In genomic region chr12:53223391-53224267, GRCh38 we compare ENCODE assay signal across 8 cellular contexts. TPM values are rescaled to one million over a fixed set of nuclear protein-coding genes. Genes with fewer than 3 reads are reported as not detected.
A peak's percentile ranks its signal among the peaks of the same experiment; 100 is the strongest.
DNase-seq lines count a peak whose midpoint lies in the region; ATAC-seq and TF ChIP-seq lines count a peak whose summit lies in the region.

No MANE protein-coding gene starts in this region.

- peak overlapping the region; percentile 89; the same call in 2 of the 3 replicates for H2BK15ac ChIP-seq in IMR-90 (ENCODE audit: low read depth, low read length)

- peak overlapping the region; percentile 95 for H3K14ac ChIP-seq in IMR-90 (replicated peaks; ENCODE audit: low read depth, low read length)

- H3K9me3 ChIP-seq in IMR-90 (ENCODE audit: control insufficient read depth, insufficient read depth, low read length) (no peaks in the 10 kb centered on the region), smooth muscle cell (replicated peaks; ENCODE audit: low read depth) (no peaks in the 10 kb centered on the region)

- DNase-seq in IMR-90 = peak; percentile 60
- no peak for DNase-seq in activated T-helper 2 cell treated with anti-CD3 and anti-CD28 coated beads, Interferon-gamma antibody, Interleukin-2, Interleukin-4, amounts not matched to agents 10 μg/mL and 5 μg/mL and 100 μg/mL, durations not matched to agents 14 hours and 24 hours and 36 hours (ENCODE audit: low spot score)
- DNase-seq in head of caudate nucleus = peak in 38 of 42 donors; percentile 43 to 87 (median 68)
- DNase-seq in smooth muscle cell (lab: John Stamatoyannopoulos, UW; ENCODE audit: unreplicated experiment) = peak; percentile 37
- no peak for DNase-seq in NCI-H226
- no peak for DNase-seq in SW 1271 (lab: John Stamatoyannopoulos, UW)
- DNase-seq in cerebellum (ENCODE audit: low spot score) = no peak
- no peak for DNase-seq in NCI-H2081 treated with DMSO at 0.1 percent for 48 hours (lab: John Stamatoyannopoulos, UW)

- H3K36me3 Mint-ChIP-seq in activated T-helper 2 cell treated with anti-CD3 and anti-CD28 coated beads, Interferon-gamma antibody, Interleukin-2, Interleukin-4, amounts not matched to agents 10 μg/mL and 5 μg/mL and 100 μg/mL, durations not matched to agents 14 hours and 24 hours and 36 hours (ENCODE audit: low read depth) = peaks cover 20% of the 10 kb centered on the region

- peak overlapping the region; percentile 47 for H3K27ac Mint-ChIP-seq in activated T-helper 2 cell treated with anti-CD3 and anti-CD28 coated beads, Interferon-gamma antibody, Interleukin-2, Interleukin-4, amounts not matched to agents 10 μg/mL and 5 μg/mL and 100 μg/mL, durations not matched to agents 14 hours and 24 hours and 36 hours

- peak overlapping the region; percentile 73 for H3K18ac ChIP-seq in IMR-90 (ENCODE audit: low read depth, low read length)

- no TSS peak for BruUV-seq in IMR-90 (replicated peaks; lab: Mats Ljungman, UMichigan)

- POLR2A ChIA-PET in IMR-90 (lab: Charles Lee; ENCODE audit: unreplicated experiment) = interaction anchor here (0.6 to 0.9 kb wide), 2 partner anchors 8 to 75 kb away, joined by 3 read pairs; no protein-coding TSS in a partner anchor

- TF ChIP-seq POLR2A in IMR-90 (IDR thresholded peaks at IDR 0.05; ENCODE audit: low read depth, low read length) = no peak

- peak overlapping the region; percentile 93 for H3K27ac ChIP-seq in IMR-90 (ENCODE audit: insufficient read depth, low read length)
- peak overlapping the region; percentile 97 for H3K27ac ChIP-seq in smooth muscle cell (ENCODE audit: low read depth)

- intact Hi-C loops in IMR-90 (cut with micrococcal nuclease) (loop anchor here (1.0 kb wide), 1 partner anchor 8 kb away; no protein-coding TSS in a partner anchor), head of caudate nucleus (cut with DNase I) (no loop called here)
- intact Hi-C loops in activated T-helper 2 cell treated with anti-CD3 and anti-CD28 coated beads, Interferon-gamma antibody, Interleukin-2, Interleukin-4, amounts not matched to agents 10 μg/mL and 5 μg/mL and 100 μg/mL, durations not matched to agents 14 hours and 24 hours and 36 hours (cut with micrococcal nuclease) = loop anchor here (2.0 kb wide), 1 partner anchor 13 kb away; no protein-coding TSS in a partner anchor

- H3K4me2 ChIP-seq in IMR-90 (ENCODE audit: low read depth, low read length) = peak overlapping the region; percentile 63
- peak overlapping the region; percentile 88 for H3K4me2 ChIP-seq in smooth muscle cell

- in situ Hi-C loops in IMR-90 (cut with MboI; ENCODE audit: low sequenced_read_pairs) = no loop called here

- peak overlapping the region; percentile 92 for H4K5ac ChIP-seq in IMR-90 (ENCODE audit: low read depth, low read length)

- TF ChIP-seq RAD21 in IMR-90 (IDR thresholded peaks at IDR 0.05; ENCODE audit: low read length) = no peak

- peaks cover 4% of the 10 kb centered on the region; the same call in 1 of the 2 replicates for H3K36me3 ChIP-seq in IMR-90 (ENCODE audit: control insufficient read depth, insufficient read depth, low read length)
- H3K36me3 ChIP-seq in smooth muscle cell (ENCODE audit: low read depth) = no peaks in the 10 kb centered on the region

- H4K91ac ChIP-seq in IMR-90 (ENCODE audit: insufficient read depth, low read depth, low read length) = peak overlapping the region; percentile 88

- H2BK5ac ChIP-seq in IMR-90 (ENCODE audit: low read depth, low read length, poor library complexity, severe bottlenecking) = peak overlapping the region; percentile 98

- peak overlapping the region; percentile 95 for H3K23ac ChIP-seq in IMR-90 (ENCODE audit: low read depth, low read length)

- peak overlapping the region; percentile 77 for H3K56ac ChIP-seq in IMR-90 (ENCODE audit: extremely low read depth, insufficient read depth, low read length)

- WGBS in IMR-90 (ENCODE audit: extremely low coverage in 2 of 2, insufficient read length in 1 of 2), 2 experiments = no CpG with 5 or more reads among the region's 21 CpGs
- 37% methylated on average over 10 of the region's 21 CpGs for WGBS in smooth muscle cell (ENCODE audit: low lambda C conversion rate)

- TF ChIP-seq CTCF in IMR-90 (conservative IDR thresholded peaks at IDR 0.05; ENCODE audit: low read depth, low read length) (no peak), smooth muscle cell (IDR thresholded peaks at IDR 0.05; ENCODE audit: borderline replicate concordance, insufficient read depth, poor library complexity, severe bottlenecking) (no peak)

- H4K8ac ChIP-seq in IMR-90 (ENCODE audit: low read depth in 2 of 2, low read length in 2 of 2) = peak overlapping the region; percentile 73 to 98

- H3K9ac ChIP-seq in IMR-90 (ENCODE audit: low read depth, low read length) (peak overlapping the region; percentile 90), smooth muscle cell (ENCODE audit: low read depth) (no peak overlapping the region)

- peak overlapping the region; percentile 90 for H2BK120ac ChIP-seq in IMR-90 (ENCODE audit: low read depth, low read length)

- H2AK5ac ChIP-seq in IMR-90 (ENCODE audit: low read depth, low read length) = peak overlapping the region; percentile 92

- ATAC-seq in IMR-90 (ENCODE audit: low read depth) = no peak

- no peak overlapping the region for H3K4me3 ChIP-seq in IMR-90 (ENCODE audit: insufficient read depth, low read depth, low read length)
- peak overlapping the region; percentile 15 for H3K4me3 ChIP-seq in smooth muscle cell

- no peaks in the 10 kb centered on the region for H3K79me2 ChIP-seq in smooth muscle cell (ENCODE audit: low read depth)

- H4K20me1 ChIP-seq in IMR-90 (ENCODE audit: insufficient read depth, low read length) = peaks cover 4% of the 10 kb centered on the region
- peaks cover 2% of the 10 kb centered on the region for H4K20me1 ChIP-seq in smooth muscle cell (ENCODE audit: low read depth)

- H3K4ac ChIP-seq in IMR-90 (ENCODE audit: low read depth, low read length) = peak overlapping the region; percentile 98

- CTCF ChIA-PET in IMR-90 (lab: Yijun Ruan, JAX) = no interaction called here

- peaks cover 51% of the 10 kb centered on the region for H3K4me1 Mint-ChIP-seq in activated T-helper 2 cell treated with anti-CD3 and anti-CD28 coated beads, Interferon-gamma antibody, Interleukin-2, Interleukin-4, amounts not matched to agents 10 μg/mL and 5 μg/mL and 100 μg/mL, durations not matched to agents 14 hours and 24 hours and 36 hours (ENCODE audit: low read depth)

- peak overlapping the region; percentile 80 for H2AFZ ChIP-seq in IMR-90 (replicated peaks; ENCODE audit: low read length, poor library complexity)
- H2AFZ ChIP-seq in smooth muscle cell (ENCODE audit: low read depth) = no peak overlapping the region

- H3K27me3 Mint-ChIP-seq in activated T-helper 2 cell treated with anti-CD3 and anti-CD28 coated beads, Interferon-gamma antibody, Interleukin-2, Interleukin-4, amounts not matched to agents 10 μg/mL and 5 μg/mL and 100 μg/mL, durations not matched to agents 14 hours and 24 hours and 36 hours (ENCODE audit: low read depth) = no peaks in the 10 kb centered on the region

- H3K4me3 Mint-ChIP-seq in activated T-helper 2 cell treated with anti-CD3 and anti-CD28 coated beads, Interferon-gamma antibody, Interleukin-2, Interleukin-4, amounts not matched to agents 10 μg/mL and 5 μg/mL and 100 μg/mL, durations not matched to agents 14 hours and 24 hours and 36 hours (ENCODE audit: low read depth) = peak overlapping the region; percentile 64

- dilution Hi-C loops in IMR-90 (cut with HindIII; ENCODE audit: low sequenced_read_pairs, unreplicated experiment) = no loop called here

- H3K9me1 ChIP-seq in IMR-90 (ENCODE audit: insufficient read depth, low read length) = peaks cover 26% of the 10 kb centered on the region

- H2BK20ac ChIP-seq in IMR-90 (ENCODE audit: low read depth, low read length) = peak overlapping the region; percentile 61

- peaks cover 0 to 51% of the 10 kb centered on the region in 2 experiments; a peak in 3 of 4 replicates for H3K79me1 ChIP-seq in IMR-90 (ENCODE audit: low read depth in 1 of 2, low read length in 2 of 2)

- H2AK9ac ChIP-seq in IMR-90 (replicated peaks; ENCODE audit: low read depth, low read length, poor library complexity) = peak overlapping the region; percentile 94

- H3K9me3 Mint-ChIP-seq in activated T-helper 2 cell treated with anti-CD3 and anti-CD28 coated beads, Interferon-gamma antibody, Interleukin-2, Interleukin-4, amounts not matched to agents 10 μg/mL and 5 μg/mL and 100 μg/mL, durations not matched to agents 14 hours and 24 hours and 36 hours = no peaks in the 10 kb centered on the region

- H3K4me1 ChIP-seq in IMR-90 (ENCODE audit: control insufficient read depth, insufficient read depth, low read length) (peaks cover 32% of the 10 kb centered on the region), smooth muscle cell (ENCODE audit: low read depth) (peaks cover 41% of the 10 kb centered on the region)

- peaks cover 23% of the 10 kb centered on the region for H3F3A ChIP-seq in smooth muscle cell (ENCODE audit: low read depth)

- H3K27me3 ChIP-seq in IMR-90 (ENCODE audit: control insufficient read depth, insufficient read depth, low read length) = no peaks in the 10 kb centered on the region
- H3K27me3 ChIP-seq in smooth muscle cell (ENCODE audit: low read depth) = no peaks in the 10 kb centered on the region

RNA-seq across cellular contexts. Expression of gene RARG, which starts 8.4 kb away (rescaled TPM):
- total RNA-seq in IMR-90 (2012; rRNA removed) = 7.5 and 7.9 TPM in 2 replicates
- 28.6 and 30.9 TPM in 2 replicates for polyA plus RNA-seq in IMR-90 (2012; rRNA removed)
- polyA plus RNA-seq in IMR-90 (2012; cell fraction: cytosol; rRNA removed) = 19.9 and 30.7 TPM in 2 replicates
- 50.8 and 62.0 TPM in 2 replicates for polyA plus RNA-seq in IMR-90 (2012; cell fraction: nucleus; rRNA removed; ENCODE audit: low replicate concordance)
- 38.5 and 40.1 TPM in 2 replicates for total RNA-seq in activated T-helper 2 cell treated with anti-CD3 and anti-CD28 coated beads, Interferon-gamma antibody, Interleukin-2, Interleukin-4, amounts not matched to agents 10 μg/mL and 5 μg/mL and 100 μg/mL, durations not matched to agents 14 hours and 24 hours and 36 hours
- 19.9 and 21.8 TPM in 2 replicates for total RNA-seq in smooth muscle cell
- 31.3 and 32.9 TPM in 2 replicates for polyA plus RNA-seq in smooth muscle cell
- total RNA-seq in cerebellum = 2.9 TPM

RNA-seq across cellular contexts. Expression of gene ITGB7, which starts 16.6 kb away (rescaled TPM):
- total RNA-seq in IMR-90 (2012; rRNA removed) = under 0.01 and 0.18 TPM in 2 replicates
- 0.44 and 0.60 TPM in 2 replicates for polyA plus RNA-seq in IMR-90 (2012; rRNA removed)
- polyA plus RNA-seq in IMR-90 (2012; cell fraction: cytosol; rRNA removed) = 0.11 and 0.23 TPM in 2 replicates
- polyA plus RNA-seq in IMR-90 (2012; cell fraction: nucleus; rRNA removed; ENCODE audit: low replicate concordance) = 2.5 and 4.3 TPM in 2 replicates
- total RNA-seq in activated T-helper 2 cell treated with anti-CD3 and anti-CD28 coated beads, Interferon-gamma antibody, Interleukin-2, Interleukin-4, amounts not matched to agents 10 μg/mL and 5 μg/mL and 100 μg/mL, durations not matched to agents 14 hours and 24 hours and 36 hours = 200 and 208 TPM in 2 replicates
- total RNA-seq in smooth muscle cell = 5.8 TPM in 1 of 2 replicates, not detected in the other
- polyA plus RNA-seq in smooth muscle cell = 1.5 TPM in 1 of 2 replicates, not detected in the other
- total RNA-seq in cerebellum = not detected

RNA-seq across cellular contexts. Expression of gene CSAD, which starts 42.9 kb away (rescaled TPM):
- 5.0 and 5.4 TPM in 2 replicates for total RNA-seq in IMR-90 (2012; rRNA removed)
- 39.8 and 45.6 TPM in 2 replicates for polyA plus RNA-seq in IMR-90 (2012; rRNA removed)
- 8.8 and 9.9 TPM in 2 replicates for polyA plus RNA-seq in IMR-90 (2012; cell fraction: cytosol; rRNA removed)
- polyA plus RNA-seq in IMR-90 (2012; cell fraction: nucleus; rRNA removed; ENCODE audit: low replicate concordance) = 572 and 670 TPM in 2 replicates
- 20.2 TPM in 2 replicates for total RNA-seq in activated T-helper 2 cell treated with anti-CD3 and anti-CD28 coated beads, Interferon-gamma antibody, Interleukin-2, Interleukin-4, amounts not matched to agents 10 μg/mL and 5 μg/mL and 100 μg/mL, durations not matched to agents 14 hours and 24 hours and 36 hours
- 9.0 and 10.6 TPM in 2 replicates for total RNA-seq in smooth muscle cell
- polyA plus RNA-seq in smooth muscle cell = 4.8 and 11.8 TPM in 2 replicates
- total RNA-seq in cerebellum = 27.9 TPM

RNA-seq across cellular contexts. Expression of gene ZNF740, which starts 43.1 kb away (rescaled TPM):
- total RNA-seq in IMR-90 (2012; rRNA removed) (11.7 and 13.1 TPM in 2 replicates), smooth muscle cell (5.2 and 7.6 TPM in 2 replicates), cerebellum (24.6 TPM)
- polyA plus RNA-seq in IMR-90 (2012; rRNA removed) (7.0 and 14.0 TPM in 2 replicates), smooth muscle cell (1.0 and 3.1 TPM in 2 replicates)
- 3.0 and 3.9 TPM in 2 replicates for polyA plus RNA-seq in IMR-90 (2012; cell fraction: cytosol; rRNA removed)
- 13.8 and 55.4 TPM in 2 replicates for polyA plus RNA-seq in IMR-90 (2012; cell fraction: nucleus; rRNA removed; ENCODE audit: low replicate concordance)
- 44.9 and 45.5 TPM in 2 replicates for total RNA-seq in activated T-helper 2 cell treated with anti-CD3 and anti-CD28 coated beads, Interferon-gamma antibody, Interleukin-2, Interleukin-4, amounts not matched to agents 10 μg/mL and 5 μg/mL and 100 μg/mL, durations not matched to agents 14 hours and 24 hours and 36 hours

RNA-seq across cellular contexts. Expression of gene ESPL1, which starts 44.5 kb away (rescaled TPM):
- total RNA-seq in IMR-90 (2012; rRNA removed) (5.6 and 6.5 TPM in 2 replicates), smooth muscle cell (3.1 and 4.7 TPM in 2 replicates), cerebellum (5.1 TPM)
- polyA plus RNA-seq in IMR-90 (2012; rRNA removed) (8.6 and 9.2 TPM in 2 replicates), smooth muscle cell (2.0 and 3.5 TPM in 2 replicates)
- polyA plus RNA-seq in IMR-90 (2012; cell fraction: cytosol; rRNA removed) = 3.7 and 4.6 TPM in 2 replicates
- polyA plus RNA-seq in IMR-90 (2012; cell fraction: nucleus; rRNA removed; ENCODE audit: low replicate concordance) = 19.5 and 33.8 TPM in 2 replicates
- 72.6 and 75.3 TPM in 2 replicates for total RNA-seq in activated T-helper 2 cell treated with anti-CD3 and anti-CD28 coated beads, Interferon-gamma antibody, Interleukin-2, Interleukin-4, amounts not matched to agents 10 μg/mL and 5 μg/mL and 100 μg/mL, durations not matched to agents 14 hours and 24 hours and 36 hours

Comparison
In these comparisons a context has a peak if more than half of its experiments do, and no peak if none do; other contexts are left out.
1. DNase-seq: peak in IMR-90 (single experiment), head of caudate nucleus (38 of 42) and smooth muscle cell (single experiment); none in activated T-helper 2 cell treated with anti-CD3 and anti-CD28 coated beads, Interferon-gamma antibody, Interleukin-2, Interleukin-4, amounts not matched to agents 10 μg/mL and 5 μg/mL and 100 μg/mL, durations not matched to agents 14 hours and 24 hours and 36 hours (single experiment), NCI-H226 (single experiment), SW 1271 (0 of 2), cerebellum (single experiment) and NCI-H2081 treated with DMSO at 0.1 percent for 48 hours (single experiment).
2. RNA of gene ITGB7, which starts 16.6 kb away (total RNA-seq): 200 to 208 TPM in activated T-helper 2 cell treated with anti-CD3 and anti-CD28 coated beads, Interferon-gamma antibody, Interleukin-2, Interleukin-4, amounts not matched to agents 10 μg/mL and 5 μg/mL and 100 μg/mL, durations not matched to agents 14 hours and 24 hours and 36 hours; 5.8 TPM in smooth muscle cell, under 0.01 to 0.18 TPM in IMR-90 and not detected in cerebellum (single experiment); every median in the first group is over 10 times any median in the second.